22 cellular contexts compared by ENCODE assay signal in the genomic region with DNA sequence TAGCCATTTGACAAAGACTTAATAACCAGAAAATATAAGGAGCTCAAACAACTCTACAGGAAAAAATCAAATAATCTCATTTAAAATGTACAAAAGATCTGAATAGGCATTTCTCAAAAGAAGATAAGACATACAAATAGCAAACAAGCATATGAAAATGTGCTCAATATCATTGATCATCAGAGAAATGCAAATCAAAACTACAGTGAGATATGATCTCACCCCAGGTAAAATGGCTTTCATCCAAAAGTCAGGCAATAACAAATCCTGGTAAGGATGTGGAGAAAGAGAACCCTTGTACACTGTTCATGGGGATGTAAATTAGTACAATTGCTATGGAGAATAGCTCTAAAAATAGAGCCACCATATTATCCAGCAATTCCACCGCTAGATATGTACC.
"Had no signal": no experiment of that assay in that cellular context is flagged by ENCODE, and none has a peak within 500 bp of the region (broad histone marks: within the 10 kb centered on the region; RNA-seq: fewer than 3 reads in every experiment).

No MANE protein-coding gene starts in this region.

- H3K4me1 Mint-ChIP-seq: endodermal cell had no signal

- H3K9me3 Mint-ChIP-seq: dendritic cell treated with granulocyte-macrophage colony-stimulating factor and Interleukin-4, amounts not matched to agents 40 ng/mL and 50 ng/mL, for 4 days had no signal

- H3K27ac Mint-ChIP-seq: dendritic cell treated with granulocyte-macrophage colony-stimulating factor and Interleukin-4, amounts not matched to agents 40 ng/mL and 50 ng/mL, for 4 days; effector memory CD8-positive, alpha-beta T cell; endodermal cell had no signal

- H3K4me3 Mint-ChIP-seq: dendritic cell treated with granulocyte-macrophage colony-stimulating factor and Interleukin-4, amounts not matched to agents 40 ng/mL and 50 ng/mL, for 4 days; effector memory CD8-positive, alpha-beta T cell; endodermal cell had no signal

- DNase-seq: colonic mucosa; cortex of kidney; dermis blood vessel endothelial cell; dorsolateral prefrontal cortex; effector CD4-positive, alpha-beta T cell; effector CD8-positive, alpha-beta T cell; effector memory CD4-positive, alpha-beta T cell; effector memory CD8-positive, alpha-beta T cell; endodermal cell; erythroblast; esophagus squamous epithelium; foreskin fibroblast; foreskin keratinocyte; foreskin melanocyte; gastrocnemius medialis; glutamatergic neuron; head of caudate nucleus; heart left ventricle; heart right ventricle had no signal

- ATAC-seq: effector memory CD8-positive, alpha-beta T cell; esophagus mucosa; foreskin keratinocyte; gastrocnemius medialis; gastroesophageal sphincter; heart left ventricle; heart right ventricle had no signal
